Comparison of ENCODE assay signal across 15 cellular contexts in the genomic region with DNA sequence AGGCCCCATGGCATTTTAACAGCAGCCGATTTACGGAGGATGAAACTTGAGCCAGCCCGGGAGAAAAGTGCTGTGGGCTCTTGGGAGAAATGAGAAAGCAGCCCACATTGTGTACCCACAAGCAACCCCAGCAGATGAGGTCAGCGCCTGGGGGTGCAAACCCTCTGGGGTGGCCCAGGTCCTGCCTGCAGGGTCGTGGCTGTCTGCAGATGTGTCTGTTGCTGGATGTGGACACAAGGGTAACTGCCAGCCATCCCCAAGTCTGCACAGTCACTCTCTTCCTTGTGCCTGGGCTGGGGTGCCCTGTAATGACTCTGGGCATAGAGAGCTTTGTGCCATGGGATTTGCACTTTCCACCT.
A peak's percentile ranks its signal among the peaks of the same experiment; 100 is the strongest.
DNase-seq lines count a peak whose midpoint lies in the region; ATAC-seq and TF ChIP-seq lines count a peak whose summit lies in the region.
"Had no signal": no experiment of that assay in that cellular context is flagged by ENCODE, and none has a peak within 500 bp of the region (broad histone marks: within the 10 kb centered on the region; RNA-seq: fewer than 3 reads in every experiment).

No MANE protein-coding gene starts in this region.

- H3K4me1 Mint-ChIP-seq in neural progenitor cell = peaks cover 29% of the 10 kb centered on the region

- peaks cover 23% of the 10 kb centered on the region for H4K20me1 ChIP-seq in PC-9 (ENCODE audit: insufficient read depth)
- no peaks in the 10 kb centered on the region for H4K20me1 ChIP-seq in neural progenitor cell (ENCODE audit: low read depth)

- H2AFZ ChIP-seq in PC-9 (no peak overlapping the region), neural progenitor cell (replicated peaks) (no peak overlapping the region)

- H3K27ac Mint-ChIP-seq in neural progenitor cell = no peak overlapping the region

- H3K36me3 ChIP-seq in PC-9 (ENCODE audit: low read depth) (no peaks in the 10 kb centered on the region), rectal smooth muscle tissue (ENCODE audit: control insufficient read depth, insufficient read depth, low read length) (no peaks in the 10 kb centered on the region), A673 (ENCODE audit: insufficient read depth, low read length, poor library complexity, severe bottlenecking) (no peaks in the 10 kb centered on the region), neural progenitor cell (no peaks in the 10 kb centered on the region)
- H3K36me3 ChIP-seq: adrenal gland had no signal

- TF ChIP-seq CTCF in PC-9 (conservative IDR thresholded peaks at IDR 0.05) = no peak
- TF ChIP-seq CTCF in A673 (conservative IDR thresholded peaks at IDR 0.05; ENCODE audit: low read depth, low read length) = no peak
- TF ChIP-seq CTCF in neural progenitor cell (IDR thresholded peaks at IDR 0.05) = no peak

- peak overlapping the region; percentile 36; the same call in 1 of the 2 replicates for H3K4me3 ChIP-seq in PC-9
- no peak overlapping the region for H3K4me3 ChIP-seq in right cardiac atrium (ENCODE audit: low read length)
- H3K4me3 ChIP-seq in rectal smooth muscle tissue (ENCODE audit: low read length) = no peak overlapping the region
- no peak overlapping the region for H3K4me3 ChIP-seq in A673 (ENCODE audit: low read depth, low read length, poor library complexity, severe bottlenecking)
- H3K4me3 ChIP-seq in neural progenitor cell = no peak overlapping the region
- H3K4me3 ChIP-seq: adrenal gland had no signal

- H3K9me3 Mint-ChIP-seq in neural progenitor cell = no peaks in the 10 kb centered on the region

- BruUV-seq in PC-9 (replicated peaks; lab: Mats Ljungman, UMichigan) (no TSS peak), A673 (replicated peaks; lab: Mats Ljungman, UMichigan) (no TSS peak)

- no peaks in the 10 kb centered on the region for H3K9me2 ChIP-seq in PC-9 (ENCODE audit: insufficient read depth)

- peaks cover 6% of the 10 kb centered on the region for H3K27me3 Mint-ChIP-seq in neural progenitor cell (ENCODE audit: insufficient read depth, low read depth)

- no peak overlapping the region for H3K4me3 Mint-ChIP-seq in neural progenitor cell
- H3K4me3 Mint-ChIP-seq: CD4-positive, CD25-positive, alpha-beta regulatory T cell had no signal

- H3K9ac ChIP-seq in rectal smooth muscle tissue (ENCODE audit: low read length) = no peak overlapping the region
- H3K9ac ChIP-seq in neural progenitor cell = no peak overlapping the region

- peaks cover 39% of the 10 kb centered on the region for H3K79me2 ChIP-seq in PC-9 (ENCODE audit: low read depth)
- H3K79me2 ChIP-seq in neural progenitor cell (ENCODE audit: low read depth) = no peaks in the 10 kb centered on the region

- no peaks in the 10 kb centered on the region for H3K27me3 ChIP-seq in PC-9 (ENCODE audit: insufficient read depth, low read depth)
- H3K27me3 ChIP-seq in right cardiac atrium (ENCODE audit: control insufficient read depth, insufficient read depth) = no peaks in the 10 kb centered on the region
- H3K27me3 ChIP-seq in rectal smooth muscle tissue (ENCODE audit: control insufficient read depth, insufficient read depth, low read length) = no peaks in the 10 kb centered on the region
- peaks cover 9% of the 10 kb centered on the region for H3K27me3 ChIP-seq in A673 (replicated peaks; ENCODE audit: insufficient read depth, low read depth, low read length, poor library complexity)
- no peaks in the 10 kb centered on the region for H3K27me3 ChIP-seq in neural progenitor cell
- H3K27me3 ChIP-seq: adrenal gland had no signal

- CTCF ChIA-PET in PC-9 (lab: Charles Lee) (interaction anchor here (0.5 kb wide), 1 partner anchor 113 kb away, joined by 5 read pairs; no protein-coding TSS in a partner anchor), A673 (lab: Charles Lee) (no interaction called here)

- H3K27ac ChIP-seq in PC-9 = peak overlapping the region; percentile 52
- peak overlapping the region; percentile 44 for H3K27ac ChIP-seq in right cardiac atrium (ENCODE audit: low read length)
- peak overlapping the region; percentile 81 for H3K27ac ChIP-seq in rectal smooth muscle tissue (ENCODE audit: low read depth, low read length)
- no peak overlapping the region for H3K27ac ChIP-seq in A673 (ENCODE audit: low read depth, low read length, poor library complexity, severe bottlenecking)
- H3K27ac ChIP-seq in neural progenitor cell = no peak overlapping the region
- H3K27ac ChIP-seq: HL-60 had no signal

- H3K4me1 ChIP-seq in PC-9 (replicated peaks; ENCODE audit: insufficient read depth) (peaks cover 35% of the 10 kb centered on the region), right cardiac atrium (ENCODE audit: control insufficient read depth, insufficient read depth, low read length) (peaks cover 33% of the 10 kb centered on the region), rectal smooth muscle tissue (ENCODE audit: control insufficient read depth, insufficient read depth, low read length) (peaks cover 52% of the 10 kb centered on the region), A673 (ENCODE audit: insufficient read depth, low read length, poor library complexity, severe bottlenecking) (no peaks in the 10 kb centered on the region), neural progenitor cell (peaks cover 24% of the 10 kb centered on the region)

- intact Hi-C loops in PC-9 (cut with micrococcal nuclease; ENCODE audit: unreplicated experiment) = no loop called here
- intact Hi-C loops in right cardiac atrium (cut with DNase I) = loop anchor here in 1 of 4 donors (10.0 kb wide), 1 partner anchor 113 kb away; no protein-coding TSS in a partner anchor
- intact Hi-C loops in A673 (cut with micrococcal nuclease; ENCODE audit: unreplicated experiment) = no loop called here

- peak in 1 of 2 donors; percentile 1 for ATAC-seq in right cardiac atrium
- ATAC-seq: stimulated activated naive CD8-positive, alpha-beta T cell treated with anti-CD3 and anti-CD28 coated beads, Interleukin-15, Interleukin-2, amounts not matched to agents 100 U/mL and 50 U/mL, for 24 hours had no signal

- H3K4me2 ChIP-seq in PC-9 = peak overlapping the region; percentile 74
- H3K4me2 ChIP-seq in neural progenitor cell = no peak overlapping the region

- DNase-seq in ELR (ENCODE audit: low read depth) (peak; percentile 37), PC-9 (peak in 1 of 2 experiments; percentile 45), right cardiac atrium (no peak), A673 (ENCODE audit: low spot score) (no peak), neural progenitor cell (ENCODE audit: low spot score) (no peak), T-helper 1 cell (no peak), SIG-M5 (lab: John Stamatoyannopoulos, UW) (no peak)
- DNase-seq: CD4-positive, CD25-positive, alpha-beta regulatory T cell; MM.1S; NCI-H446; stimulated activated CD4-positive, alpha-beta T cell treated with anti-CD3 and anti-CD28 coated beads, Interleukin-2, amount 100 ng/mL, for 24 hours; stimulated activated naive CD8-positive, alpha-beta T cell treated with anti-CD3 and anti-CD28 coated beads, Interleukin-15, Interleukin-2, amounts not matched to agents 100 U/mL and 50 U/mL, for 24 hours had no signal

- H3K36me3 Mint-ChIP-seq in neural progenitor cell = peaks cover 2% of the 10 kb centered on the region
- H3K36me3 Mint-ChIP-seq: CD4-positive, CD25-positive, alpha-beta regulatory T cell had no signal

- POLR2A ChIA-PET in PC-9 (lab: Charles Lee; ENCODE audit: unreplicated experiment) = interaction anchor here (0.7 kb wide), 1 partner anchor 22 kb away, joined by 3 read pairs; no protein-coding TSS in a partner anchor
- POLR2A ChIA-PET in A673 (lab: Charles Lee; ENCODE audit: low non-redundant PET) = no interaction called here

- H3K9me3 ChIP-seq in PC-9 (ENCODE audit: insufficient read depth, low read depth) (no peaks in the 10 kb centered on the region), right cardiac atrium (ENCODE audit: control insufficient read depth, low read length) (no peaks in the 10 kb centered on the region), A673 (ENCODE audit: low read depth, low read length, poor library complexity, severe bottlenecking) (no peaks in the 10 kb centered on the region), neural progenitor cell (ENCODE audit: low read depth) (no peaks in the 10 kb centered on the region)
- H3K9me3 ChIP-seq: adrenal gland had no signal

- WGBS in right cardiac atrium = 61% methylated on average over 5 of the region's 5 CpGs

- peaks cover 24% of the 10 kb centered on the region for H3F3A ChIP-seq in PC-9 (ENCODE audit: insufficient read depth, low read depth)
- peaks cover 16% of the 10 kb centered on the region for H3F3A ChIP-seq in neural progenitor cell (ENCODE audit: low read depth)

Comparison
In these comparisons a context has a peak if more than half of its experiments do, and no peak if none do; other contexts are left out.
1. H3K27ac ChIP-seq: peak in PC-9 (single experiment), right cardiac atrium (single experiment) and rectal smooth muscle tissue (single experiment); none in A673 (single experiment) and neural progenitor cell (single experiment).